Comparison of ENCODE assay signal across 1 cellular context in the genomic region with DNA sequence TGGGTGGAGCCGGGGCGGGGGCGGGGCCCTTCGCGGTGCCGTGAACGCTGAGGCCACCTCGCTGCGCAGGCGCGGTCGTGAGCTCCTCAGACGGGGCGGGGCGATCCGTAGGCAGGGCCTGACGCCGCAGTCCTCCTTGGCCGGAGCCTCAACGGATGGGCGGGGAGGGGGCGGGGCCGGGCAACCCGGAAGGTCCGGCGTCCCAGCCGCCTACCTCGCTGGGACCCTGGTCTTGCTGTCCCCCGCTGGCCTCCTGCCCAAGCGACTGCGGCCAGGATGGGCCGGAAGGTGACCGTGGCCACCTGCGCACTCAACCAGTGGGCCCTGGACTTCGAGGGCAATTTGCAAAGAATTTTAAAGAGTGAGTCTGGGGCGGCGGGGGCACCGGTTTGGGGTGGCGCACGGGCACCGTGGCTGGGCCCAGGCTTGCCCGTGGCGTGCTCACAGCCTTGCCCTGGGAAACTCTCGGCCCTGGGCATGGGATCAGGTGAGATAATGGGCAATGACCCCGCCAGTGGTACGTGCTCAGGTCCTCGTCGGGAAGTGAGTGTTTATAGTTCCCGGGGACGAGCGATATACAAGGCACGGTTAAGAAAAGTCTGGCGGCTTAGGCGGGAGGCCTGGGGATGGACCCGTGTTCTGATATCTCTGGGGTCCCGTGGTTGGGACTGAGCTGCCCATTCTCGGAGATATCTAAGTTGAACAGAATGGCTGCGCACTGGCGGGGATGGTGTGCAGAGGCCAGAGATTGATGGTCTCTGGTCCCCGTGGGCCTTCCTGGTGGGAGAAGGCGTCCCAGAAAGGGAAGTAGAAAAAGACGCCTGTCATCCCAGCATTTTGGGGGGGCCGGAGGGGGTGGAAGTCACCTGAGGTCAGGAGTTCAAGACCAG.
TF ChIP-seq lines count a peak whose summit lies in the region.

Gene NADSYN1 (plus strand): TSS at position 183 of the 890 bp plus-strand sequence. CDS start 94 bp downstream, at position 277.

TF ChIP-seq in HepG2, 621 proteins besides CTCF, POLR2A, EP300 and RAD21 (continued from another document and continues in another):
- TF ChIP-seq, protein P1, sequence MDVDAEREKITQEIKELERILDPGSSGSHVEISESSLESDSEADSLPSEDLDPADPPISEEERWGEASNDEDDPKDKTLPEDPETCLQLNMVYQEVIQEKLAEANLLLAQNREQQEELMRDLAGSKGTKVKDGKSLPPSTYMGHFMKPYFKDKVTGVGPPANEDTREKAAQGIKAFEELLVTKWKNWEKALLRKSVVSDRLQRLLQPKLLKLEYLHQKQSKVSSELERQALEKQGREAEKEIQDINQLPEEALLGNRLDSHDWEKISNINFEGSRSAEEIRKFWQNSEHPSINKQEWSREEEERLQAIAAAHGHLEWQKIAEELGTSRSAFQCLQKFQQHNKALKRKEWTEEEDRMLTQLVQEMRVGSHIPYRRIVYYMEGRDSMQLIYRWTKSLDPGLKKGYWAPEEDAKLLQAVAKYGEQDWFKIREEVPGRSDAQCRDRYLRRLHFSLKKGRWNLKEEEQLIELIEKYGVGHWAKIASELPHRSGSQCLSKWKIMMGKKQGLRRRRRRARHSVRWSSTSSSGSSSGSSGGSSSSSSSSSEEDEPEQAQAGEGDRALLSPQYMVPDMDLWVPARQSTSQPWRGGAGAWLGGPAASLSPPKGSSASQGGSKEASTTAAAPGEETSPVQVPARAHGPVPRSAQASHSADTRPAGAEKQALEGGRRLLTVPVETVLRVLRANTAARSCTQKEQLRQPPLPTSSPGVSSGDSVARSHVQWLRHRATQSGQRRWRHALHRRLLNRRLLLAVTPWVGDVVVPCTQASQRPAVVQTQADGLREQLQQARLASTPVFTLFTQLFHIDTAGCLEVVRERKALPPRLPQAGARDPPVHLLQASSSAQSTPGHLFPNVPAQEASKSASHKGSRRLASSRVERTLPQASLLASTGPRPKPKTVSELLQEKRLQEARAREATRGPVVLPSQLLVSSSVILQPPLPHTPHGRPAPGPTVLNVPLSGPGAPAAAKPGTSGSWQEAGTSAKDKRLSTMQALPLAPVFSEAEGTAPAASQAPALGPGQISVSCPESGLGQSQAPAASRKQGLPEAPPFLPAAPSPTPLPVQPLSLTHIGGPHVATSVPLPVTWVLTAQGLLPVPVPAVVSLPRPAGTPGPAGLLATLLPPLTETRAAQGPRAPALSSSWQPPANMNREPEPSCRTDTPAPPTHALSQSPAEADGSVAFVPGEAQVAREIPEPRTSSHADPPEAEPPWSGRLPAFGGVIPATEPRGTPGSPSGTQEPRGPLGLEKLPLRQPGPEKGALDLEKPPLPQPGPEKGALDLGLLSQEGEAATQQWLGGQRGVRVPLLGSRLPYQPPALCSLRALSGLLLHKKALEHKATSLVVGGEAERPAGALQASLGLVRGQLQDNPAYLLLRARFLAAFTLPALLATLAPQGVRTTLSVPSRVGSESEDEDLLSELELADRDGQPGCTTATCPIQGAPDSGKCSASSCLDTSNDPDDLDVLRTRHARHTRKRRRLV (CRISPR knock-in tag; IDR thresholded peaks at IDR 0.05) = no peak
- peak; percentile 75 for TF ChIP-seq ZNF350 (CRISPR knock-in tag; IDR thresholded peaks at IDR 0.05; ENCODE audit: borderline replicate concordance, low read depth)
- TF ChIP-seq, protein P2, sequence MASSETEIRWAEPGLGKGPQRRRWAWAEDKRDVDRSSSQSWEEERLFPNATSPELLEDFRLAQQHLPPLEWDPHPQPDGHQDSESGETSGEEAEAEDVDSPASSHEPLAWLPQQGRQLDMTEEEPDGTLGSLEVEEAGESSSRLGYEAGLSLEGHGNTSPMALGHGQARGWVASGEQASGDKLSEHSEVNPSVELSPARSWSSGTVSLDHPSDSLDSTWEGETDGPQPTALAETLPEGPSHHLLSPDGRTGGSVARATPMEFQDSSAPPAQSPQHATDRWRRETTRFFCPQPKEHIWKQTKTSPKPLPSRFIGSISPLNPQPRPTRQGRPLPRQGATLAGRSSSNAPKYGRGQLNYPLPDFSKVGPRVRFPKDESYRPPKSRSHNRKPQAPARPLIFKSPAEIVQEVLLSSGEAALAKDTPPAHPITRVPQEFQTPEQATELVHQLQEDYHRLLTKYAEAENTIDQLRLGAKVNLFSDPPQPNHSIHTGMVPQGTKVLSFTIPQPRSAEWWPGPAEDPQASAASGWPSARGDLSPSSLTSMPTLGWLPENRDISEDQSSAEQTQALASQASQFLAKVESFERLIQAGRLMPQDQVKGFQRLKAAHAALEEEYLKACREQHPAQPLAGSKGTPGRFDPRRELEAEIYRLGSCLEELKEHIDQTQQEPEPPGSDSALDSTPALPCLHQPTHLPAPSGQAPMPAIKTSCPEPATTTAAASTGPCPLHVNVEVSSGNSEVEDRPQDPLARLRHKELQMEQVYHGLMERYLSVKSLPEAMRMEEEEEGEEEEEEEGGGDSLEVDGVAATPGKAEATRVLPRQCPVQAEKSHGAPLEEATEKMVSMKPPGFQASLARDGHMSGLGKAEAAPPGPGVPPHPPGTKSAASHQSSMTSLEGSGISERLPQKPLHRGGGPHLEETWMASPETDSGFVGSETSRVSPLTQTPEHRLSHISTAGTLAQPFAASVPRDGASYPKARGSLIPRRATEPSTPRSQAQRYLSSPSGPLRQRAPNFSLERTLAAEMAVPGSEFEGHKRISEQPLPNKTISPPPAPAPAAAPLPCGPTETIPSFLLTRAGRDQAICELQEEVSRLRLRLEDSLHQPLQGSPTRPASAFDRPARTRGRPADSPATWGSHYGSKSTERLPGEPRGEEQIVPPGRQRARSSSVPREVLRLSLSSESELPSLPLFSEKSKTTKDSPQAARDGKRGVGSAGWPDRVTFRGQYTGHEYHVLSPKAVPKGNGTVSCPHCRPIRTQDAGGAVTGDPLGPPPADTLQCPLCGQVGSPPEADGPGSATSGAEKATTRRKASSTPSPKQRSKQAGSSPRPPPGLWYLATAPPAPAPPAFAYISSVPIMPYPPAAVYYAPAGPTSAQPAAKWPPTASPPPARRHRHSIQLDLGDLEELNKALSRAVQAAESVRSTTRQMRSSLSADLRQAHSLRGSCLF (CRISPR knock-in tag; IDR thresholded peaks at IDR 0.05; ENCODE audit: borderline replicate concordance) = no peak
- no peak for TF ChIP-seq NFE2L2 (IDR thresholded peaks at IDR 0.05; ENCODE audit: low read length)
- TF ChIP-seq STAG1 (CRISPR knock-in tag; IDR thresholded peaks at IDR 0.05) = 0 out of 2 replicates have a peak, but pooled peaks have one; percentile 5
- no peak for TF ChIP-seq POLR2AphosphoS2 (IDR thresholded peaks at IDR 0.05; ENCODE audit: low read depth, low read length)
- TF ChIP-seq SP140L (CRISPR knock-in tag; IDR thresholded peaks at IDR 0.05; ENCODE audit: borderline replicate concordance) = no peak
- no peak; the same call in 1 of the 2 replicates for TF ChIP-seq ZNF441 (CRISPR knock-in tag; IDR thresholded peaks at IDR 0.05; ENCODE audit: borderline replicate concordance)
- no peak for TF ChIP-seq ZNF562 (CRISPR knock-in tag; IDR thresholded peaks at IDR 0.05; ENCODE audit: borderline replicate concordance)
- TF ChIP-seq FLYWCH1 (CRISPR knock-in tag; IDR thresholded peaks at IDR 0.05) = no peak
- TF ChIP-seq SMYD3 (CRISPR knock-in tag; IDR thresholded peaks at IDR 0.05) = no peak
- TF ChIP-seq JUNB (CRISPR knock-in tag; IDR thresholded peaks at IDR 0.05; ENCODE audit: borderline replicate concordance) = no peak
- no peak for TF ChIP-seq ZBTB3 (CRISPR knock-in tag; IDR thresholded peaks at IDR 0.05; ENCODE audit: borderline replicate concordance, low read depth)
- no peak for TF ChIP-seq ZNF720 (CRISPR knock-in tag; IDR thresholded peaks at IDR 0.05)
- TF ChIP-seq STAT6 (CRISPR knock-in tag; IDR thresholded peaks at IDR 0.05; ENCODE audit: borderline replicate concordance) = no peak
- TF ChIP-seq TBX2 (CRISPR knock-in tag; IDR thresholded peaks at IDR 0.05; ENCODE audit: borderline replicate concordance) = peak; percentile 85
- no peak for TF ChIP-seq ZNF891 (CRISPR knock-in tag; IDR thresholded peaks at IDR 0.05)
- TF ChIP-seq ATAD3A (CRISPR knock-in tag; IDR thresholded peaks at IDR 0.05) = no peak
- TF ChIP-seq KDM3A (CRISPR knock-in tag; IDR thresholded peaks at IDR 0.05; ENCODE audit: low read depth) = no peak
- TF ChIP-seq GABPB1 (CRISPR knock-in tag; IDR thresholded peaks at IDR 0.05) = peak; percentile 90
- TF ChIP-seq, protein P3, sequence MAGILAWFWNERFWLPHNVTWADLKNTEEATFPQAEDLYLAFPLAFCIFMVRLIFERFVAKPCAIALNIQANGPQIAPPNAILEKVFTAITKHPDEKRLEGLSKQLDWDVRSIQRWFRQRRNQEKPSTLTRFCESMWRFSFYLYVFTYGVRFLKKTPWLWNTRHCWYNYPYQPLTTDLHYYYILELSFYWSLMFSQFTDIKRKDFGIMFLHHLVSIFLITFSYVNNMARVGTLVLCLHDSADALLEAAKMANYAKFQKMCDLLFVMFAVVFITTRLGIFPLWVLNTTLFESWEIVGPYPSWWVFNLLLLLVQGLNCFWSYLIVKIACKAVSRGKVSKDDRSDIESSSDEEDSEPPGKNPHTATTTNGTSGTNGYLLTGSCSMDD (CRISPR knock-in tag; IDR thresholded peaks at IDR 0.05) = no peak
- no peak for TF ChIP-seq ZNF652 (CRISPR knock-in tag; IDR thresholded peaks at IDR 0.05; ENCODE audit: borderline replicate concordance, low read depth)
- TF ChIP-seq SP2 (CRISPR knock-in tag; IDR thresholded peaks at IDR 0.05) = peak; percentile 36; the same call in 1 of the 2 replicates
- TF ChIP-seq ZBTB42 (CRISPR knock-in tag; IDR thresholded peaks at IDR 0.05) = no peak
- TF ChIP-seq BORCS8-MEF2B (CRISPR knock-in tag; IDR thresholded peaks at IDR 0.05) = peak; percentile 83; the same call in 1 of the 2 replicates
- TF ChIP-seq ZFP91 (CRISPR knock-in tag; IDR thresholded peaks at IDR 0.05; ENCODE audit: borderline replicate concordance) = peak; percentile 61; the same call in 1 of the 2 replicates
- TF ChIP-seq, protein P4, sequence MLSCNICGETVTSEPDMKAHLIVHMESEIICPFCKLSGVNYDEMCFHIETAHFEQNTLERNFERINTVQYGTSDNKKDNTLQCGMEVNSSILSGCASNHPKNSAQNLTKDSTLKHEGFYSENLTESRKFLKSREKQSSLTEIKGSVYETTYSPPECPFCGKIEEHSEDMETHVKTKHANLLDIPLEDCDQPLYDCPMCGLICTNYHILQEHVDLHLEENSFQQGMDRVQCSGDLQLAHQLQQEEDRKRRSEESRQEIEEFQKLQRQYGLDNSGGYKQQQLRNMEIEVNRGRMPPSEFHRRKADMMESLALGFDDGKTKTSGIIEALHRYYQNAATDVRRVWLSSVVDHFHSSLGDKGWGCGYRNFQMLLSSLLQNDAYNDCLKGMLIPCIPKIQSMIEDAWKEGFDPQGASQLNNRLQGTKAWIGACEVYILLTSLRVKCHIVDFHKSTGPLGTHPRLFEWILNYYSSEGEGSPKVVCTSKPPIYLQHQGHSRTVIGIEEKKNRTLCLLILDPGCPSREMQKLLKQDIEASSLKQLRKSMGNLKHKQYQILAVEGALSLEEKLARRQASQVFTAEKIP (CRISPR knock-in tag; IDR thresholded peaks at IDR 0.05; ENCODE audit: borderline replicate concordance) = no peak
- 0 out of 2 replicates have a peak, but pooled peaks have one; percentile 48 for TF ChIP-seq ZNF574 (CRISPR knock-in tag; IDR thresholded peaks at IDR 0.05)
- TF ChIP-seq ZSCAN31 (CRISPR knock-in tag; IDR thresholded peaks at IDR 0.05; ENCODE audit: low read depth) = no peak; the same call in none of the 2 replicates
- TF ChIP-seq BHLHE40 (IDR thresholded peaks at IDR 0.05; ENCODE audit: low read length) = no peak
- TF ChIP-seq HNRNPK (IDR thresholded peaks at IDR 0.05; ENCODE audit: low read depth, low read length, poor library complexity, severe bottlenecking) = no peak
- TF ChIP-seq ZNF354B (CRISPR knock-in tag; IDR thresholded peaks at IDR 0.05) = no peak
- no peak for TF ChIP-seq ZNF777 (CRISPR knock-in tag; IDR thresholded peaks at IDR 0.05)
